ENCODE assay signal across 8 cellular contexts in the genomic region with DNA sequence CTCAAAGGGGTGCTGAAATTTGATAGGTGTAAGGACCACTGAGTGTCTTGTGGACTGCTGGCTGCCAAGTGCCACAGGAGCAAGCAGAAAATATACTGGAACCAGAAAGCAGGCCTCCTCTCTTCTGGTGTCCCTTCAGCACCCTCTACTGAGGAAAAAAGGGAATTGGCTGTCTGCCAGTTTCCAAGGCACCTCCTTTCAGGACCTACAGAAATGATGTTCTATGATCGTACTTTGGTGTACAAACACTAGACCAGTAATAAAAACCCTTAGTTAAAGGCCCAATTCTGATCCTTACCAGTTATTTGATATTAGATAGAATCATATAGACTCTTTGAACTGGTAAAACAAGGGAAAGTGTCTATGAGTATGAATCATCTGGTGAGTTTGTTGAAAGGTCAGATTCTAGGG. TPM values are rescaled to one million over a fixed set of nuclear protein-coding genes. Genes with fewer than 3 reads are reported as not detected.
DNase-seq lines count a peak whose midpoint lies in the region; ATAC-seq and TF ChIP-seq lines count a peak whose summit lies in the region.

No MANE protein-coding gene starts in this region.

- H3K27ac ChIP-seq in body of pancreas, result no peak overlapping the region

- peak in 5 of 7 experiments; percentile 30 to 51 (median 39) for TF ChIP-seq CTCF in body of pancreas (IDR thresholded peaks at IDR 0.05)

- DNase-seq in stimulated activated CD4-positive, alpha-beta T cell treated with anti-CD3 and anti-CD28 coated beads, Interleukin-12 subunit alpha, Interleukin-12 subunit beta, amount 100 ng/mL, for 24 hours (ENCODE audit: low read depth in 2 of 2), result peak; percentile 2 to 26
- no peak for DNase-seq in stimulated activated CD4-positive, alpha-beta T cell treated with anti-CD3 and anti-CD28 coated beads, Interleukin-12 subunit alpha, Interleukin-12 subunit beta, amount 100 ng/mL, for 4 hours
- peak; percentile 66 for DNase-seq in NCI-H1105 treated with DMSO at 0.1 percent for 48 hours (lab: John Stamatoyannopoulos, UW)
- peak; percentile 19 for DNase-seq in SKM-1 (lab: John Stamatoyannopoulos, UW; ENCODE audit: unreplicated experiment)
- DNase-seq in body of pancreas, result peak; percentile 62 to 73 (median 69)
- peak; percentile 78 for DNase-seq in iPS-NIHi7 (ENCODE audit: extremely low spot score)
- peak; percentile 59 for DNase-seq in stimulated activated CD4-positive, alpha-beta T cell treated with anti-CD3 and anti-CD28 coated beads, Interleukin-15, amount 100 ng/mL, for 24 hours

- no peaks in the 10 kb centered on the region for H3K27me3 ChIP-seq in body of pancreas

- H3K9me3 ChIP-seq in body of pancreas, result no peaks in the 10 kb centered on the region

- H3K4me3 ChIP-seq in body of pancreas, result no peak overlapping the region

- ATAC-seq in body of pancreas (peak; percentile 59), HG03439 (IDR thresholded peaks at IDR 0.05; ENCODE audit: unreplicated experiment) (no peak)

- WGBS in body of pancreas, 2 donors, result 23 to 37% methylated on average over 1 of the region's 1 CpG

- TF ChIP-seq POLR2A in body of pancreas (IDR thresholded peaks at IDR 0.05), result no peak

- intact Hi-C loops in body of pancreas (cut with DNase I), result no loop called here

- H3K36me3 ChIP-seq in body of pancreas (replicated peaks in 1 of 2; ENCODE audit: insufficient read depth in 1 of 2, low read depth in 2 of 2), result no peaks in the 10 kb centered on the region

- no peaks in the 10 kb centered on the region for H3K4me1 ChIP-seq in body of pancreas

RNA-seq across cellular contexts. Expression of a gene that starts 35.8 kb away (rescaled TPM):
- 10 to 100 TPM; 44.1 to 71.5 TPM for total RNA-seq in body of pancreas

RNA-seq across cellular contexts. Expression of a gene that starts 41.8 kb away (rescaled TPM):
- total RNA-seq in body of pancreas, result 10 to 100 TPM in 1 of 2 donors, 1 to 10 TPM in 1; 6.5 to 15.5 TPM
